1 cellular context compared by ENCODE assay signal in the genomic region with DNA sequence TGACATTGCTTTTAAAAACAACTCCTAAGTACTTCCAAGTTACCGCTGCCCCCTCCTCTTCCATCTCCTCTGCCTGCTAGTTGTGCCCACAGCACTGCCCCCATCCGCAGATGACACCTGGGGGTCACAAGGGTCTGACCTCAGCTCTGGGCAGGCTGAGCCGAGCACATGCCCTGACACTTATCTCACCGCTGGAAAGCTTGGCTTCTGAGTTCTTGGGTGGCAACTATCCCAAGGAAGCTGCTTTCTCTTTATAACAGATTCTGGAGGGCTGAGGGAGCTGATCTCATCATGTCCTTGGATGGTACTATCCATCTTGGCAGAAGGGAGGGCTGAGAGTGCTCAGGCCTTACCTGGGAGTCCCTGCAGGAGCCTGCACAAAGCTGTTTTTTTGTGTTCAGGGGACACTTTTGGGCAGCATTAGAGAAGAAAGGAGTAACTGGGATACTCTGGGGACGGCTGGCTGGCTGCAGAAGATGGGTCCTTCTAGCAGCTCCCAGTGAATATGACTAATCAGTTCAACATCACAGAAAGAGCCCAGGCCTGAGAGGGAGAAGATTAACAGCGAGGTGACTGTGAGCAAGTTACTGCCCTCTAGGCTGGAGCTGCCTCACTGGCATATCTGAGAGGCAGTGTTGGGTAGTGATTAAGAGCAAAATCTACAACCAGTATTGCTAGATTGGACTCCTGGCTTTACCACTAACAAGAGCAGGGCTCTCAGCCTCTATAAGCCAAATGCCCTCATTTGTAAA.
TF ChIP-seq lines count a peak whose summit lies in the region.

No MANE protein-coding gene starts in this region.

TF ChIP-seq in IMR-90, 13 proteins besides CTCF, POLR2A, EP300 and RAD21 (continued from another document):
- TF ChIP-seq RFX5 (IDR thresholded peaks at IDR 0.05; ENCODE audit: low read depth, low read length) (no peak), MAZ (IDR thresholded peaks at IDR 0.05; ENCODE audit: borderline replicate concordance, low read depth, low read length) (no peak)
- TF ChIP-seq, protein P1, sequence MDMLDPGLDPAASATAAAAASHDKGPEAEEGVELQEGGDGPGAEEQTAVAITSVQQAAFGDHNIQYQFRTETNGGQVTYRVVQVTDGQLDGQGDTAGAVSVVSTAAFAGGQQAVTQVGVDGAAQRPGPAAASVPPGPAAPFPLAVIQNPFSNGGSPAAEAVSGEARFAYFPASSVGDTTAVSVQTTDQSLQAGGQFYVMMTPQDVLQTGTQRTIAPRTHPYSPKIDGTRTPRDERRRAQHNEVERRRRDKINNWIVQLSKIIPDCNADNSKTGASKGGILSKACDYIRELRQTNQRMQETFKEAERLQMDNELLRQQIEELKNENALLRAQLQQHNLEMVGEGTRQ (IDR thresholded peaks at IDR 0.05; ENCODE audit: low read depth, low read length), result no peak
- TF ChIP-seq, protein P2, sequence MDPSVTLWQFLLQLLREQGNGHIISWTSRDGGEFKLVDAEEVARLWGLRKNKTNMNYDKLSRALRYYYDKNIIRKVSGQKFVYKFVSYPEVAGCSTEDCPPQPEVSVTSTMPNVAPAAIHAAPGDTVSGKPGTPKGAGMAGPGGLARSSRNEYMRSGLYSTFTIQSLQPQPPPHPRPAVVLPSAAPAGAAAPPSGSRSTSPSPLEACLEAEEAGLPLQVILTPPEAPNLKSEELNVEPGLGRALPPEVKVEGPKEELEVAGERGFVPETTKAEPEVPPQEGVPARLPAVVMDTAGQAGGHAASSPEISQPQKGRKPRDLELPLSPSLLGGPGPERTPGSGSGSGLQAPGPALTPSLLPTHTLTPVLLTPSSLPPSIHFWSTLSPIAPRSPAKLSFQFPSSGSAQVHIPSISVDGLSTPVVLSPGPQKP (IDR thresholded peaks at IDR 0.05; ENCODE audit: borderline replicate concordance, low read depth, low read length), result no peak
TF ChIP-seq in IMR-90: peak in this region for 0.
